In the genomic region with DNA sequence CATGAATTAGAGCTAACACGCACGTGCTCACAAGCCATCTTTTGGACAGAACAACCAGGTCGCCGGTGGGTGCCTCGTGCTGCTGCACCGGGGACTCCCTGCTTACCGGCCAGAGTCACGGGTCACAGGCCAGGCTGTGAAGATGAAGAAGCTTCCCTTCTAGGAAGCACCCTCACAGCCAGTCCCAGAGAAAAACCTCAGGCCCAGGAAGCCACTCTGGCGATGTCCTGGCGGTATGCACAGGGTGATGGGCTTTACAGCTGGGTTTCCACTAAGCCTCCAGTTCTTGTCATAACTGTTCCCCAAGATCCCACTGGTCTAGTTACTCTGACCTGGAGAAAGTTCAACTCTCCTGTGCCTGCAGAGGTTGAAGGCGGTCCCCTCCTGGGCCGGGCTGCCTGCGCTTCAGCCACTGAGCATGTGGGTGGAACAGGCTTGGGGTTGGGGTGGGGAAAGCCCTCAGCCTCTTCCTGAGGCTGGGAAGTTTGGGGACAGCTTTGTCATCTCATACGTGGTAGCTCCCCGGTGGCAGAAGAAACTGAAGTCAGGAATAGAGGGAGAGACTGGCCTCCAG, we compare ENCODE assay signal across 23 cellular contexts. TPM values are rescaled to one million over a fixed set of nuclear protein-coding genes. Genes with fewer than 3 reads are reported as not detected.
DNase-seq lines count a peak whose midpoint lies in the region; ATAC-seq, FAIRE-seq and TF ChIP-seq lines count a peak whose summit lies in the region.
"Had no signal": no experiment of that assay in that cellular context is flagged by ENCODE, and none has a peak within 500 bp of the region (broad histone marks: within the 10 kb centered on the region; RNA-seq: fewer than 3 reads in every experiment).

No MANE protein-coding gene starts in this region.

- TF ChIP-seq POLR2A in HepG2 (IDR thresholded peaks at IDR 0.05; ENCODE audit: insufficient read depth in 1 of 2, low read depth in 2 of 2, low read length in 2 of 2) = no peak
- TF ChIP-seq POLR2A in right lobe of liver (IDR thresholded peaks at IDR 0.05) = no peak
- TF ChIP-seq POLR2A in K562 (conservative IDR thresholded peaks at IDR 0.05) = no peak
- TF ChIP-seq POLR2A in GM12892 (IDR thresholded peaks at IDR 0.05; ENCODE audit: low read depth, low read length) = no peak

- no peaks in the 10 kb centered on the region for H3K79me2 ChIP-seq in HepG2 (ENCODE audit: insufficient read depth, low read length)
- no peaks in the 10 kb centered on the region for H3K79me2 ChIP-seq in K562 (ENCODE audit: control insufficient read depth, insufficient read depth, low read length)
- no peaks in the 10 kb centered on the region for H3K79me2 ChIP-seq in osteoblast (ENCODE audit: insufficient read depth, low read length)

- H3K9me1 ChIP-seq in K562 (ENCODE audit: control insufficient read depth, insufficient read depth, low read length) = no peaks in the 10 kb centered on the region

- FAIRE-seq in HepG2 (lab: Jason Lieb, UNC) (no peak), K562 (lab: Jason Lieb, UNC) (no peak), GM12892 (lab: Jason Lieb, UNC) (no peak)
- FAIRE-seq: H54, HTR-8/SVneo had no signal

- in situ Hi-C loops in HepG2 (cut with HindIII; ENCODE audit: extremely low pct_ligation_motif_present, low pct_unique_long_range_greater_than_20kb) (no loop called here), K562 (cut with MboI) (loop anchor here (10.0 kb wide), 1 partner anchor 168 kb away; no protein-coding TSS in a partner anchor)

- peak; percentile 77 for ATAC-seq in HepG2
- no peak for ATAC-seq in right lobe of liver
- ATAC-seq in K562 = peak; percentile 49; the same call in 2 of the 3 replicates
- ATAC-seq in GM18517 (IDR thresholded peaks at IDR 0.05; ENCODE audit: unreplicated experiment) = no peak
- no peak for ATAC-seq in HG03139 (IDR thresholded peaks at IDR 0.05; ENCODE audit: unreplicated experiment)
- ATAC-seq: HCT116 had no signal

- DNase-seq in HepG2 (ENCODE audit: low spot score) (no peak), right lobe of liver (no peak), K562 (ENCODE audit: extremely low read depth in 1 of 4, low spot score in 3 of 4) (no peak), osteoblast (ENCODE audit: insufficient read length, low spot score, missing footprints) (peak; percentile 25), GM12892 (ENCODE audit: insufficient read length) (no peak)
- DNase-seq: C1 segment of cervical spinal cord; CD4-positive, CD25-positive, alpha-beta regulatory T cell; DMS153; DMS79; GDM1; GM23248; HFFc6 had no signal

- H3K9me3 ChIP-seq in HepG2 (ENCODE audit: low read length) = no peaks in the 10 kb centered on the region
- no peaks in the 10 kb centered on the region for H3K9me3 ChIP-seq in right lobe of liver
- no peaks in the 10 kb centered on the region for H3K9me3 ChIP-seq in K562 (replicated peaks; ENCODE audit: control insufficient read depth, insufficient read depth, low read depth, low read length)
- no peaks in the 10 kb centered on the region for H3K9me3 ChIP-seq in osteoblast (ENCODE audit: low read depth, low read length)

- H3K27ac ChIP-seq in HepG2 (ENCODE audit: extremely low read length, insufficient read depth, low read length) (no peak overlapping the region), right lobe of liver (no peak overlapping the region), K562 (ENCODE audit: extremely low read depth, low read depth, low read length) (no peak overlapping the region), osteoblast (ENCODE audit: low read depth, low read length) (no peak overlapping the region)
- H3K27ac ChIP-seq: 22Rv1, GM23248, KMS-11 had no signal

- H3K4me2 ChIP-seq in HepG2 (ENCODE audit: low read depth, low read length) (no peak overlapping the region), K562 (ENCODE audit: insufficient read depth, low read length) (no peak overlapping the region), osteoblast (ENCODE audit: insufficient read depth, low read length) (no peak overlapping the region)
- H3K4me2 ChIP-seq: KMS-11 had no signal

- H3K36me3 ChIP-seq in HepG2 (replicated peaks in 1 of 2; ENCODE audit: control insufficient read depth in 1 of 2, insufficient read depth in 2 of 2, low read length in 2 of 2) (no peaks in the 10 kb centered on the region), right lobe of liver (no peaks in the 10 kb centered on the region), K562 (ENCODE audit: control insufficient read depth, insufficient read depth, low read length) (no peaks in the 10 kb centered on the region), osteoblast (ENCODE audit: insufficient read depth, low read length) (no peaks in the 10 kb centered on the region)

- POLR2A ChIA-PET in HepG2 (lab: Yijun Ruan, JAX) (interaction anchor here (1.0 kb wide), 1 partner anchor 12 kb away, joined by 3 read pairs; no protein-coding TSS in a partner anchor), K562 (lab: Yijun Ruan, JAX) (no interaction called here)

- WGBS in HepG2 (ENCODE audit: low lambda C conversion rate) = 37% methylated on average over 15 of the region's 15 CpGs
- 85% methylated on average over 5 of the region's 15 CpGs for WGBS in right lobe of liver (ENCODE audit: insufficient coverage, low coverage, low lambda C conversion rate, missing lambda C conversion rate)
- 31% methylated on average over 15 of the region's 15 CpGs for WGBS in K562 (ENCODE audit: insufficient coverage, low coverage, missing lambda C conversion rate)

- TF ChIP-seq CTCF in HepG2 (CRISPR knock-in tag; IDR thresholded peaks at IDR 0.05) = no peak
- no peak for TF ChIP-seq CTCF in right lobe of liver (IDR thresholded peaks at IDR 0.05)
- TF ChIP-seq CTCF in K562 (IDR thresholded peaks at IDR 0.05 in 2 of 3, conservative IDR thresholded peaks at IDR 0.05 in 1 of 3; ENCODE audit: insufficient read depth in 2 of 3, low read depth in 1 of 3, low read length in 3 of 3) = no peak
- no peak for TF ChIP-seq CTCF in osteoblast (IDR thresholded peaks at IDR 0.05; ENCODE audit: extremely low read depth, low read depth, low read length)

- H2AFZ ChIP-seq in HepG2 (ENCODE audit: low read length) (no peak overlapping the region), K562 (ENCODE audit: low read depth, low read length) (peak overlapping the region; percentile 55; the same call in 1 of the 2 replicates), osteoblast (ENCODE audit: low read length) (no peak overlapping the region)
- H2AFZ ChIP-seq: GM23248 had no signal

- H4K20me1 ChIP-seq in HepG2 (ENCODE audit: insufficient read depth, low read length) (no peaks in the 10 kb centered on the region), K562 (replicated peaks; ENCODE audit: control insufficient read depth, insufficient read depth, low read length) (no peaks in the 10 kb centered on the region), osteoblast (ENCODE audit: insufficient read depth, low read length) (no peaks in the 10 kb centered on the region)

- CTCF ChIA-PET in HepG2 (lab: Yijun Ruan, JAX; ENCODE audit: low intra/inter-chr PET ratio, low total read pairs) = no interaction called here
- CTCF ChIA-PET in K562 (lab: Yijun Ruan, JAX; ENCODE audit: low intra/inter-chr PET ratio) = no interaction called here

- H3K9ac ChIP-seq in HepG2 (ENCODE audit: insufficient read depth, low read depth, low read length) = no peak overlapping the region
- H3K9ac ChIP-seq in K562 (ENCODE audit: insufficient read depth in 1 of 2, low read depth in 2 of 2, low read length in 2 of 2) = no peak overlapping the region
- H3K9ac ChIP-seq: GM23248, KMS-11 had no signal

- H3K4me3 ChIP-seq in HepG2 (replicated peaks in 1 of 3; ENCODE audit: insufficient read depth in 1 of 3, low read depth in 2 of 3, low read length in 3 of 3) = no peak overlapping the region
- H3K4me3 ChIP-seq in right lobe of liver = no peak overlapping the region
- no peak overlapping the region for H3K4me3 ChIP-seq in K562
- H3K4me3 ChIP-seq in osteoblast (ENCODE audit: insufficient read depth, low read length) = no peak overlapping the region
- H3K4me3 ChIP-seq: GM23248 had no signal

- H3K4me1 ChIP-seq in HepG2 (ENCODE audit: insufficient read depth, low read length) (no peaks in the 10 kb centered on the region), right lobe of liver (peaks cover 0 to 16% (median 0%) of the 10 kb centered on the region in 4 donors), K562 (replicated peaks in 1 of 2; ENCODE audit: control insufficient read depth in 2 of 2, insufficient read depth in 2 of 2, low read length in 2 of 2) (peaks cover 0 to 3% of the 10 kb centered on the region in 2 experiments; a peak in 1 of 5 replicates), osteoblast (ENCODE audit: insufficient read depth, low read length) (no peaks in the 10 kb centered on the region)

- H3K27me3 ChIP-seq in HepG2 (ENCODE audit: control insufficient read depth in 1 of 2, insufficient read depth in 2 of 2, low read length in 2 of 2) = peaks cover 5 to 28% of the 10 kb centered on the region in 2 experiments
- H3K27me3 ChIP-seq in right lobe of liver = no peaks in the 10 kb centered on the region
- no peaks in the 10 kb centered on the region for H3K27me3 ChIP-seq in K562 (ENCODE audit: control insufficient read depth in 2 of 2, insufficient read depth in 2 of 2, low read length in 2 of 2)
- H3K27me3 ChIP-seq in osteoblast (ENCODE audit: insufficient read depth, low read length) = peaks cover 16% of the 10 kb centered on the region

- no peak for TF ChIP-seq RAD21 in HepG2 (CRISPR knock-in tag; IDR thresholded peaks at IDR 0.05)
- no peak for TF ChIP-seq RAD21 in K562 (CRISPR knock-in tag; conservative IDR thresholded peaks at IDR 0.05 in 1 of 2, IDR thresholded peaks at IDR 0.05 in 1 of 2)

- TF ChIP-seq EP300 in HepG2 (IDR thresholded peaks at IDR 0.05; ENCODE audit: low read depth in 2 of 2, low read length in 2 of 2) = no peak
- no peak for TF ChIP-seq EP300 in HepG2 (CRISPR knock-in tag; IDR thresholded peaks at IDR 0.05; ENCODE audit: borderline replicate concordance)
- no peak for TF ChIP-seq EP300 in K562 (IDR thresholded peaks at IDR 0.05; ENCODE audit: low read length)

- intact Hi-C loops in HepG2 (cut with micrococcal nuclease; ENCODE audit: unreplicated experiment) = no loop called here
- intact Hi-C loops in right lobe of liver (cut with DNase I) = no loop called here
- intact Hi-C loops in K562 (cut with micrococcal nuclease) = no loop called here

- BruUV-seq in HepG2 (replicated peaks; lab: Mats Ljungman, UMichigan) (no TSS peak), K562 (replicated peaks; lab: Mats Ljungman, UMichigan) (no TSS peak)

RNA-seq across cellular contexts. Expression of gene DIS3L2, which starts 15.2 kb away (rescaled TPM):
- total RNA-seq in HepG2 (2016; rRNA removed; fragmentation: Illumina TruSeq; extraction: Trizol) (20.3 and 23.9 TPM in 2 replicates), right lobe of liver (10 to 100 TPM in 5 of 6 experiments, 1 to 10 TPM in 1; 8.1 to 22.3 (median 16.7) TPM), K562 (2014; rRNA removed) (15.1 and 16.8 TPM in 2 replicates), K562 (2014; rRNA removed; fragmentation: Illumina TruSeq; extraction: Trizol) (11.2 and 12.5 TPM in 2 replicates), K562 (2015; rRNA removed; fragmentation: Illumina TruSeq; extraction: Trizol) (10.8 and 11.6 TPM in 2 replicates), K562 (2021) (17.3 and 19.2 TPM in 2 replicates), osteoblast (21.2 and 28.2 TPM in 2 replicates)
- 27.2 and 32.6 TPM in 2 replicates for total RNA-seq in HepG2 (2016; cell fraction: cytosol; rRNA removed; fragmentation: Illumina TruSeq; extraction: Trizol; ENCODE audit: low read depth)
- 16.0 and 21.5 TPM in 2 replicates for total RNA-seq in HepG2 (2016; cell fraction: insoluble cytoplasmic fraction; rRNA removed; fragmentation: Illumina TruSeq; extraction: Trizol)
- 10.1 and 13.9 TPM in 2 replicates for total RNA-seq in HepG2 (2016; cell fraction: membrane; rRNA removed; fragmentation: Illumina TruSeq; extraction: Trizol)
- total RNA-seq in HepG2 (2016; cell fraction: nucleus; rRNA removed; fragmentation: Illumina TruSeq; extraction: Trizol) = 38.8 and 40.6 TPM in 2 replicates
- polyA plus RNA-seq in HepG2 (2011; rRNA removed) (7.0 and 9.6 TPM in 2 replicates), K562 (2011; rRNA removed) (4.2 and 5.8 TPM in 2 replicates), K562 (2014; fragmentation: Illumina TruSeq; extraction: Trizol) (11.8 and 13.4 TPM in 2 replicates), K562 (2014; fragmentation: Nextera tagmentation; extraction: Ambion mirVana) (1 to 10 TPM; 1.5 to 1.9 TPM), K562 (2014; rRNA removed) (10.4 and 11.0 TPM in 2 replicates)
- polyA plus RNA-seq in HepG2 (2011; cell fraction: cytosol; rRNA removed) = 5.5 and 7.5 TPM in 2 replicates
- 45.1 and 57.6 TPM in 2 replicates for polyA plus RNA-seq in HepG2 (2011; cell fraction: nucleus; rRNA removed)
- polyA plus RNA-seq in HepG2 (2012) = 10.7 and 11.8 TPM in 2 replicates
- 3.1 and 3.3 TPM in 2 replicates for polyA plus RNA-seq in HepG2 (2016; cell fraction: cytosol; fragmentation: Illumina TruSeq; extraction: Trizol; ENCODE audit: low read depth)
- polyA plus RNA-seq in HepG2 (2016; cell fraction: insoluble cytoplasmic fraction; fragmentation: Illumina TruSeq; extraction: Trizol; ENCODE audit: low read depth) = 14.0 and 14.3 TPM in 2 replicates
- 4.9 and 5.5 TPM in 2 replicates for polyA plus RNA-seq in HepG2 (2016; cell fraction: membrane; fragmentation: Illumina TruSeq; extraction: Trizol; ENCODE audit: low read depth)
- polyA plus RNA-seq in HepG2 (2016; cell fraction: nucleus; fragmentation: Illumina TruSeq; extraction: Trizol; ENCODE audit: insufficient read depth, low read depth) = 35.3 and 36.0 TPM in 2 replicates
- 12.0 and 17.6 TPM in 2 replicates for polyA minus RNA-seq in HepG2 (2011; rRNA and poly(A)+ RNA removed; ENCODE audit: low replicate concordance)
- 5.4 and 5.9 TPM in 2 replicates for polyA minus RNA-seq in HepG2 (2011; cell fraction: cytosol; rRNA and poly(A)+ RNA removed)
- polyA minus RNA-seq in HepG2 (2011; cell fraction: nucleus; rRNA and poly(A)+ RNA removed) = 53.8 and 56.6 TPM in 2 replicates
- 50.9 and 73.3 TPM in 2 replicates for total RNA-seq in K562 (2011; cell fraction: chromatin; rRNA removed; ENCODE audit: low replicate concordance)
- total RNA-seq in K562 (2011; cell fraction: nucleolus; rRNA removed) = 20.0 and 25.8 TPM in 2 replicates
- total RNA-seq in K562 (2011; cell fraction: nucleoplasm; rRNA removed) = 27.0 and 28.9 TPM in 2 replicates
- 6.0 and 10.4 TPM in 2 replicates for polyA plus RNA-seq in K562 (2011; cell fraction: cytosol; rRNA removed)
- polyA plus RNA-seq in K562 (2011; cell fraction: nucleus; rRNA removed) = 25.1 and 33.5 TPM in 2 replicates
- 12.2 and 13.6 TPM in 2 replicates for polyA plus RNA-seq in K562 (2012)
- 7.0 and 8.4 TPM in 2 replicates for polyA minus RNA-seq in K562 (2011; rRNA and poly(A)+ RNA removed)
- polyA minus RNA-seq in K562 (2011; cell fraction: cytosol; rRNA and poly(A)+ RNA removed) = 5.3 and 5.9 TPM in 2 replicates
- 15.8 and 20.1 TPM in 2 replicates for polyA minus RNA-seq in K562 (2011; cell fraction: nucleus; rRNA and poly(A)+ RNA removed)
- polyA plus RNA-seq in GM12892 (2012; ENCODE audit: missing spikeins) = 16.2 TPM

RNA-seq across cellular contexts. Expression of gene NPPC, which starts 20.1 kb away (rescaled TPM):
- total RNA-seq in HepG2 (2016; rRNA removed; fragmentation: Illumina TruSeq; extraction: Trizol) (0.11 TPM in 1 of 2 replicates, not detected in the other), right lobe of liver (not detected), K562 (2014; rRNA removed) (not detected in 2 replicates), K562 (2014; rRNA removed; fragmentation: Illumina TruSeq; extraction: Trizol) (not detected in 2 replicates), K562 (2015; rRNA removed; fragmentation: Illumina TruSeq; extraction: Trizol) (not detected in 2 replicates), K562 (2021) (not detected in 2 replicates), osteoblast (not detected in 2 replicates)
- not detected in 2 replicates for total RNA-seq in HepG2 (2016; cell fraction: cytosol; rRNA removed; fragmentation: Illumina TruSeq; extraction: Trizol; ENCODE audit: low read depth)
- 0.15 TPM in 1 of 2 replicates, not detected in the other for total RNA-seq in HepG2 (2016; cell fraction: insoluble cytoplasmic fraction; rRNA removed; fragmentation: Illumina TruSeq; extraction: Trizol)
- total RNA-seq in HepG2 (2016; cell fraction: membrane; rRNA removed; fragmentation: Illumina TruSeq; extraction: Trizol) = not detected in 2 replicates
- not detected in 2 replicates for total RNA-seq in HepG2 (2016; cell fraction: nucleus; rRNA removed; fragmentation: Illumina TruSeq; extraction: Trizol)
- polyA plus RNA-seq in HepG2 (2011; rRNA removed) (not detected in 2 replicates), K562 (2011; rRNA removed) (not detected in 2 replicates), K562 (2014; fragmentation: Illumina TruSeq; extraction: Trizol) (not detected in 2 replicates), K562 (2014; fragmentation: Nextera tagmentation; extraction: Ambion mirVana) (not detected), K562 (2014; rRNA removed) (not detected in 2 replicates)
- polyA plus RNA-seq in HepG2 (2011; cell fraction: cytosol; rRNA removed) = 0.17 TPM in 1 of 2 replicates, not detected in the other
- polyA plus RNA-seq in HepG2 (2011; cell fraction: nucleus; rRNA removed) = not detected in 2 replicates
- 0.17 TPM in 1 of 2 replicates, not detected in the other for polyA plus RNA-seq in HepG2 (2012)
- not detected in 2 replicates for polyA plus RNA-seq in HepG2 (2016; cell fraction: cytosol; fragmentation: Illumina TruSeq; extraction: Trizol; ENCODE audit: low read depth)
- polyA plus RNA-seq in HepG2 (2016; cell fraction: insoluble cytoplasmic fraction; fragmentation: Illumina TruSeq; extraction: Trizol; ENCODE audit: low read depth) = not detected in 2 replicates
- polyA plus RNA-seq in HepG2 (2016; cell fraction: membrane; fragmentation: Illumina TruSeq; extraction: Trizol; ENCODE audit: low read depth) = not detected in 2 replicates
- polyA plus RNA-seq in HepG2 (2016; cell fraction: nucleus; fragmentation: Illumina TruSeq; extraction: Trizol; ENCODE audit: insufficient read depth, low read depth) = not detected in 2 replicates
- polyA minus RNA-seq in HepG2 (2011; rRNA and poly(A)+ RNA removed; ENCODE audit: low replicate concordance) = 0.14 TPM in 1 of 2 replicates, not detected in the other
- not detected in 2 replicates for polyA minus RNA-seq in HepG2 (2011; cell fraction: cytosol; rRNA and poly(A)+ RNA removed)
- not detected in 2 replicates for polyA minus RNA-seq in HepG2 (2011; cell fraction: nucleus; rRNA and poly(A)+ RNA removed)
- total RNA-seq in K562 (2011; cell fraction: chromatin; rRNA removed; ENCODE audit: low replicate concordance) = not detected in 2 replicates
- not detected in 2 replicates for total RNA-seq in K562 (2011; cell fraction: nucleolus; rRNA removed)
- not detected in 2 replicates for total RNA-seq in K562 (2011; cell fraction: nucleoplasm; rRNA removed)
- polyA plus RNA-seq in K562 (2011; cell fraction: cytosol; rRNA removed) = not detected in 2 replicates
- not detected in 2 replicates for polyA plus RNA-seq in K562 (2011; cell fraction: nucleus; rRNA removed)
- not detected in 2 replicates for polyA plus RNA-seq in K562 (2012)
- not detected in 2 replicates for polyA minus RNA-seq in K562 (2011; rRNA and poly(A)+ RNA removed)
- polyA minus RNA-seq in K562 (2011; cell fraction: cytosol; rRNA and poly(A)+ RNA removed) = not detected in 2 replicates
- not detected in 2 replicates for polyA minus RNA-seq in K562 (2011; cell fraction: nucleus; rRNA and poly(A)+ RNA removed)
- not detected for polyA plus RNA-seq in GM12892 (2012; ENCODE audit: missing spikeins)
- total RNA-seq: A673; CD4-positive, CD25-positive, alpha-beta regulatory T cell; Daoy; GM23248; HFFc6; LHCN-M2 had no signal
- polyA plus RNA-seq: AG04450; CD4-positive, CD25-positive, alpha-beta regulatory T cell had no signal

Comparison
In these comparisons a context has a peak if more than half of its experiments do, and no peak if none do; other contexts are left out.
1. ATAC-seq: peak in HepG2 (single experiment) and K562 (single experiment); none in right lobe of liver (0 of 4), GM18517 (single experiment) and HG03139 (single experiment).